ENCODE assay signal across 1 cellular context in genomic region chr4:1510931-1511330, GRCh38.
TF ChIP-seq lines count a peak whose summit lies in the region.

No MANE protein-coding gene starts in this region.

TF ChIP-seq in K562, 482 proteins besides CTCF, POLR2A, EP300 and RAD21 (continued from another document):
- TF ChIP-seq, protein P1, sequence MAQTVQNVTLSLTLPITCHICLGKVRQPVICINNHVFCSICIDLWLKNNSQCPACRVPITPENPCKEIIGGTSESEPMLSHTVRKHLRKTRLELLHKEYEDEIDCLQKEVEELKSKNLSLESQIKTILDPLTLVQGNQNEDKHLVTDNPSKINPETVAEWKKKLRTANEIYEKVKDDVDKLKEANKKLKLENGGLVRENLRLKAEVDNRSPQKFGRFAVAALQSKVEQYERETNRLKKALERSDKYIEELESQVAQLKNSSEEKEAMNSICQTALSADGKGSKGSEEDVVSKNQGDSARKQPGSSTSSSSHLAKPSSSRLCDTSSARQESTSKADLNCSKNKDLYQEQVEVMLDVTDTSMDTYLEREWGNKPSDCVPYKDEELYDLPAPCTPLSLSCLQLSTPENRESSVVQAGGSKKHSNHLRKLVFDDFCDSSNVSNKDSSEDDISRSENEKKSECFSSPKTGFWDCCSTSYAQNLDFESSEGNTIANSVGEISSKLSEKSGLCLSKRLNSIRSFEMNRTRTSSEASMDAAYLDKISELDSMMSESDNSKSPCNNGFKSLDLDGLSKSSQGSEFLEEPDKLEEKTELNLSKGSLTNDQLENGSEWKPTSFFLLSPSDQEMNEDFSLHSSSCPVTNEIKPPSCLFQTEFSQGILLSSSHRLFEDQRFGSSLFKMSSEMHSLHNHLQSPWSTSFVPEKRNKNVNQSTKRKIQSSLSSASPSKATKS (CRISPR knock-in tag; IDR thresholded peaks at IDR 0.05): no peak
- TF ChIP-seq NR1H2 (CRISPR knock-in tag; IDR thresholded peaks at IDR 0.05) (no peak), CEBPG (CRISPR knock-in tag; IDR thresholded peaks at IDR 0.05) (no peak), CEBPG (tag; conservative IDR thresholded peaks at IDR 0.05 in 1 of 2, IDR thresholded peaks at IDR 0.05 in 1 of 2) (no peak), BCL6 (CRISPR knock-in tag; IDR thresholded peaks at IDR 0.05) (no peak), HDAC2 (IDR thresholded peaks at IDR 0.05) (no peak), DNMT1 (IDR thresholded peaks at IDR 0.05) (no peak), KAT7 (CRISPR knock-in tag; IDR thresholded peaks at IDR 0.05; ENCODE audit: borderline replicate concordance) (no peak), ZNF778 (CRISPR knock-in tag; IDR thresholded peaks at IDR 0.05) (no peak), BCLAF1 (IDR thresholded peaks at IDR 0.05; ENCODE audit: borderline replicate concordance in 1 of 2, control insufficient read depth in 1 of 2, low read depth in 2 of 2, low read length in 1 of 2) (no peak), BDP1 (IDR thresholded peaks at IDR 0.05; ENCODE audit: insufficient read depth, insufficient read length) (no peak), BRF1 (IDR thresholded peaks at IDR 0.05; ENCODE audit: borderline replicate concordance, extremely low read depth, insufficient read length) (no peak), TAF1 (IDR thresholded peaks at IDR 0.05; ENCODE audit: control insufficient read depth, extremely low read depth, insufficient read depth, low read length, severe bottlenecking) (no peak), RBBP5 (IDR thresholded peaks at IDR 0.05; ENCODE audit: borderline replicate concordance, insufficient read depth, low read length, poor library complexity, severe bottlenecking) (no peak)
- TF ChIP-seq, protein P2, sequence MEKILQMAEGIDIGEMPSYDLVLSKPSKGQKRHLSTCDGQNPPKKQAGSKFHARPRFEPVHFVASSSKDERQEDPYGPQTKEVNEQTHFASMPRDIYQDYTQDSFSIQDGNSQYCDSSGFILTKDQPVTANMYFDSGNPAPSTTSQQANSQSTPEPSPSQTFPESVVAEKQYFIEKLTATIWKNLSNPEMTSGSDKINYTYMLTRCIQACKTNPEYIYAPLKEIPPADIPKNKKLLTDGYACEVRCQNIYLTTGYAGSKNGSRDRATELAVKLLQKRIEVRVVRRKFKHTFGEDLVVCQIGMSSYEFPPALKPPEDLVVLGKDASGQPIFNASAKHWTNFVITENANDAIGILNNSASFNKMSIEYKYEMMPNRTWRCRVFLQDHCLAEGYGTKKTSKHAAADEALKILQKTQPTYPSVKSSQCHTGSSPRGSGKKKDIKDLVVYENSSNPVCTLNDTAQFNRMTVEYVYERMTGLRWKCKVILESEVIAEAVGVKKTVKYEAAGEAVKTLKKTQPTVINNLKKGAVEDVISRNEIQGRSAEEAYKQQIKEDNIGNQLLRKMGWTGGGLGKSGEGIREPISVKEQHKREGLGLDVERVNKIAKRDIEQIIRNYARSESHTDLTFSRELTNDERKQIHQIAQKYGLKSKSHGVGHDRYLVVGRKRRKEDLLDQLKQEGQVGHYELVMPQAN (IDR thresholded peaks at IDR 0.05; ENCODE audit: borderline replicate concordance): no peak
